Comparison of ENCODE assay signal across 1 cellular context in genomic region chr12:47763481-47764344, GRCh38.
TF ChIP-seq lines count a peak whose summit lies in the region.

No MANE protein-coding gene starts in this region.

TF ChIP-seq in IMR-90, 13 proteins besides CTCF, POLR2A, EP300 and RAD21 (continued from another document):
- TF ChIP-seq, protein P1, sequence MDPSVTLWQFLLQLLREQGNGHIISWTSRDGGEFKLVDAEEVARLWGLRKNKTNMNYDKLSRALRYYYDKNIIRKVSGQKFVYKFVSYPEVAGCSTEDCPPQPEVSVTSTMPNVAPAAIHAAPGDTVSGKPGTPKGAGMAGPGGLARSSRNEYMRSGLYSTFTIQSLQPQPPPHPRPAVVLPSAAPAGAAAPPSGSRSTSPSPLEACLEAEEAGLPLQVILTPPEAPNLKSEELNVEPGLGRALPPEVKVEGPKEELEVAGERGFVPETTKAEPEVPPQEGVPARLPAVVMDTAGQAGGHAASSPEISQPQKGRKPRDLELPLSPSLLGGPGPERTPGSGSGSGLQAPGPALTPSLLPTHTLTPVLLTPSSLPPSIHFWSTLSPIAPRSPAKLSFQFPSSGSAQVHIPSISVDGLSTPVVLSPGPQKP (IDR thresholded peaks at IDR 0.05; ENCODE audit: borderline replicate concordance, low read depth, low read length) = no peak
- no peak for TF ChIP-seq MXI1 (IDR thresholded peaks at IDR 0.05; ENCODE audit: borderline replicate concordance, low read depth, low read length)
- no peak for TF ChIP-seq RCOR1 (IDR thresholded peaks at IDR 0.05; ENCODE audit: insufficient replicate concordance, low read length)
- TF ChIP-seq RFX5 (IDR thresholded peaks at IDR 0.05; ENCODE audit: low read depth, low read length) = no peak
- no peak for TF ChIP-seq FOS (IDR thresholded peaks at IDR 0.05; ENCODE audit: low read depth, low read length)
- no peak for TF ChIP-seq BHLHE40 (IDR thresholded peaks at IDR 0.05; ENCODE audit: low read depth, low read length)
- TF ChIP-seq CHD1 (IDR thresholded peaks at IDR 0.05; ENCODE audit: low read depth, low read length) = no peak
- TF ChIP-seq NFE2L2 (IDR thresholded peaks at IDR 0.05; ENCODE audit: low read depth, low read length) = no peak
- TF ChIP-seq, protein P2, sequence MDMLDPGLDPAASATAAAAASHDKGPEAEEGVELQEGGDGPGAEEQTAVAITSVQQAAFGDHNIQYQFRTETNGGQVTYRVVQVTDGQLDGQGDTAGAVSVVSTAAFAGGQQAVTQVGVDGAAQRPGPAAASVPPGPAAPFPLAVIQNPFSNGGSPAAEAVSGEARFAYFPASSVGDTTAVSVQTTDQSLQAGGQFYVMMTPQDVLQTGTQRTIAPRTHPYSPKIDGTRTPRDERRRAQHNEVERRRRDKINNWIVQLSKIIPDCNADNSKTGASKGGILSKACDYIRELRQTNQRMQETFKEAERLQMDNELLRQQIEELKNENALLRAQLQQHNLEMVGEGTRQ (IDR thresholded peaks at IDR 0.05; ENCODE audit: low read depth, low read length) = no peak
- no peak for TF ChIP-seq MAFK (IDR thresholded peaks at IDR 0.05; ENCODE audit: low read depth, low read length)
- TF ChIP-seq CEBPB (IDR thresholded peaks at IDR 0.05; ENCODE audit: low read depth, low read length) = no peak
- no peak for TF ChIP-seq MAZ (IDR thresholded peaks at IDR 0.05; ENCODE audit: borderline replicate concordance, low read depth, low read length)
TF ChIP-seq in IMR-90: peak in this region for 0.
